ENCODE assay signal across 1 cellular context in genomic region chr12:49295087-49296001, GRCh38.
TF ChIP-seq lines count a peak whose summit lies in the region.

Gene PRPH (plus strand): TSS chr12:49295147. CDS start chr12:49295201, 54 bp downstream.

TF ChIP-seq in H1, 55 proteins besides CTCF, POLR2A, EP300 and RAD21 (continued from another document):
- peak; percentile 51 for TF ChIP-seq MAX (IDR thresholded peaks at IDR 0.05)
- TF ChIP-seq ASH2L (IDR thresholded peaks at IDR 0.05; ENCODE audit: low read length) = peak; percentile 36
TF ChIP-seq in H1: peak in this region for 7.
